ENCODE assay signal across 8 cellular contexts in genomic region chr20:32356935-32357868, GRCh38. TPM values are rescaled to one million over a fixed set of nuclear protein-coding genes. Genes with fewer than 3 reads are reported as not detected.
A peak's percentile ranks its signal among the peaks of the same experiment; 100 is the strongest.
DNase-seq lines count a peak whose midpoint lies in the region; ATAC-seq and FAIRE-seq lines count a peak whose summit lies in the region.

No MANE protein-coding gene starts in this region.

- no peaks in the 10 kb centered on the region for H3K27me3 ChIP-seq in small intestine (ENCODE audit: control insufficient read depth in 2 of 2, insufficient read depth in 2 of 2, low read length in 2 of 2)

- in situ Hi-C loops in KBM-7 (cut with MboI; ENCODE audit: low pct_unique_long_range_greater_than_20kb, low sequenced_read_pairs): no loop called here

- H3K4me1 ChIP-seq in small intestine (ENCODE audit: control insufficient read depth in 2 of 2, insufficient read depth in 1 of 2, low read depth in 1 of 2, low read length in 1 of 2): peaks cover 8 to 9% of the 10 kb centered on the region in 2 donors

- ATAC-seq in HG03460 (IDR thresholded peaks at IDR 0.05; ENCODE audit: unreplicated experiment): no peak

- DNase-seq in GM03348 (ENCODE audit: low spot score) (peak; percentile 29), KBM-7 (peak; percentile 41), small intestine (peak; percentile 65), occipital lobe (lab: John Stamatoyannopoulos, UW) (no peak)
- no peak for DNase-seq in stimulated activated naive CD4-positive, alpha-beta T cell (lab: John Stamatoyannopoulos, UW)

- H3K4me3 ChIP-seq in iPS-18c (ENCODE audit: insufficient read depth, low read depth, low read length) (peak overlapping the region; percentile 54; the same call in 1 of the 2 replicates), small intestine (ENCODE audit: low read depth in 1 of 2, low read length in 2 of 2) (peak overlapping the region; percentile 66 to 78)

- H3K9me3 ChIP-seq in iPS-18c (ENCODE audit: control insufficient read depth, insufficient read depth, low read length) (no peaks in the 10 kb centered on the region), small intestine (ENCODE audit: control insufficient read depth, low read depth) (no peaks in the 10 kb centered on the region)

- no peaks in the 10 kb centered on the region for H3K36me3 ChIP-seq in small intestine (ENCODE audit: control insufficient read depth in 2 of 2, insufficient read depth in 2 of 2, low read length in 2 of 2)

- no peak for FAIRE-seq in small intestine (lab: Jason Lieb, UNC)

- H3K27ac ChIP-seq in angular gyrus (ENCODE audit: low read depth, low read length) (peak overlapping the region; percentile 99), small intestine (ENCODE audit: low read depth in 1 of 2, low read length in 1 of 2) (peak overlapping the region; percentile 85 to 99)

- WGBS in small intestine, 3 donors: 18 to 24% (median 22%) methylated on average over 21 of the region's 21 CpGs

RNA-seq across cellular contexts. Expression of gene ASXL1, which starts 0.9 kb away (rescaled TPM):
- polyA plus RNA-seq in small intestine: 10 to 100 TPM; 16.8 to 21.1 (median 20.1) TPM
- total RNA-seq in occipital lobe: 70.2 TPM

Comparison
In these comparisons a context has a peak if more than half of its experiments do, and no peak if none do; other contexts are left out.
1. DNase-seq: peak in GM03348 (single experiment), KBM-7 (single experiment) and small intestine (single experiment); none in occipital lobe (single experiment) and stimulated activated naive CD4-positive, alpha-beta T cell (0 of 6).